10 cellular contexts compared by ENCODE assay signal in genomic region chr2:15170068-15170775, GRCh38.
DNase-seq lines count a peak whose midpoint lies in the region; ATAC-seq and TF ChIP-seq lines count a peak whose summit lies in the region.
"Had no signal": no experiment of that assay in that cellular context is flagged by ENCODE, and none has a peak within 500 bp of the region (broad histone marks: within the 10 kb centered on the region; RNA-seq: fewer than 3 reads in every experiment).

No MANE protein-coding gene starts in this region.

- H3K27ac Mint-ChIP-seq in chondrocyte (ENCODE audit: unreplicated experiment) = peak overlapping the region; percentile 93
- H3K27ac Mint-ChIP-seq: stimulated activated memory B cell treated with anti-CD40 and anti-IgM and Interleukin-4, amounts not matched to agents 10 μg/mL and 1 μg/mL and 100 μg/mL, for 72 hours had no signal

- no peaks in the 10 kb centered on the region for H3K27me3 Mint-ChIP-seq in chondrocyte (ENCODE audit: low read depth)
- H3K27me3 Mint-ChIP-seq: stimulated activated memory B cell treated with anti-CD40 and anti-IgM and Interleukin-4, amounts not matched to agents 10 μg/mL and 1 μg/mL and 100 μg/mL, for 72 hours had no signal

- H3K4me1 Mint-ChIP-seq in chondrocyte (ENCODE audit: low read depth) = peaks cover 27% of the 10 kb centered on the region
- H3K4me1 Mint-ChIP-seq: stimulated activated memory B cell treated with anti-CD40 and anti-IgM and Interleukin-4, amounts not matched to agents 10 μg/mL and 1 μg/mL and 100 μg/mL, for 72 hours had no signal

- H3K27me3 ChIP-seq in stomach smooth muscle (ENCODE audit: control insufficient read depth in 1 of 2, insufficient read depth in 2 of 2, low read length in 2 of 2) = no peaks in the 10 kb centered on the region
- no peaks in the 10 kb centered on the region for H3K27me3 ChIP-seq in WERI-Rb-1 (ENCODE audit: insufficient read depth, low read depth, severe bottlenecking)

- peak; percentile 40 for DNase-seq in HPDE6-E6E7 (ENCODE audit: extremely low spot score)
- no peak for DNase-seq in chondrocyte (ENCODE audit: low spot score)
- peak; percentile 88 for DNase-seq in islet precursor cell
- no peak for DNase-seq in NCI-H1694 (lab: John Stamatoyannopoulos, UW)
- DNase-seq in WERI-Rb-1 = no peak
- DNase-seq: NCI-H1436 treated with DMSO at 0.1 percent for 48 hours had no signal

- TF ChIP-seq CTCF in chondrocyte (IDR thresholded peaks at IDR 0.05) = no peak
- TF ChIP-seq CTCF in WERI-Rb-1 (IDR thresholded peaks at IDR 0.05; ENCODE audit: low read depth, low read length) = no peak

- H3K9ac ChIP-seq in stomach smooth muscle (ENCODE audit: low read length in 2 of 2) = no peak overlapping the region

- no peaks in the 10 kb centered on the region for H3K9me3 Mint-ChIP-seq in chondrocyte (ENCODE audit: low read depth)
- H3K9me3 Mint-ChIP-seq: stimulated activated memory B cell treated with anti-CD40 and anti-IgM and Interleukin-4, amounts not matched to agents 10 μg/mL and 1 μg/mL and 100 μg/mL, for 72 hours had no signal

- H3K4me3 Mint-ChIP-seq in chondrocyte (ENCODE audit: unreplicated experiment) = peak overlapping the region; percentile 59
- H3K4me3 Mint-ChIP-seq: stimulated activated memory B cell treated with anti-CD40 and anti-IgM and Interleukin-4, amounts not matched to agents 10 μg/mL and 1 μg/mL and 100 μg/mL, for 72 hours had no signal

- H3K9me3 ChIP-seq in stomach smooth muscle (ENCODE audit: control insufficient read depth in 2 of 2, low read length in 2 of 2) (no peaks in the 10 kb centered on the region), WERI-Rb-1 (ENCODE audit: severe bottlenecking) (no peaks in the 10 kb centered on the region)

- peak overlapping the region; percentile 9 to 15 for H3K4me3 ChIP-seq in stomach smooth muscle (ENCODE audit: low read length in 2 of 2)
- H3K4me3 ChIP-seq in WERI-Rb-1 (ENCODE audit: low read depth, low read length) = no peak overlapping the region

- peak overlapping the region; percentile 18 for H3K27ac ChIP-seq in stomach smooth muscle (ENCODE audit: low read length)
- no peak overlapping the region for H3K27ac ChIP-seq in WERI-Rb-1

- H3K36me3 ChIP-seq in stomach smooth muscle (ENCODE audit: control insufficient read depth in 2 of 2, insufficient read depth in 2 of 2, low read length in 2 of 2) (peaks cover 6 to 10% of the 10 kb centered on the region in 2 donors), WERI-Rb-1 (no peaks in the 10 kb centered on the region)

- ATAC-seq in GM18868 (IDR thresholded peaks at IDR 0.05; ENCODE audit: unreplicated experiment) (no peak), GM18870 (IDR thresholded peaks at IDR 0.05; ENCODE audit: unreplicated experiment) (no peak)
- ATAC-seq: stimulated activated memory B cell treated with anti-CD40 and anti-IgM and Interleukin-4, amounts not matched to agents 10 μg/mL and 1 μg/mL and 100 μg/mL, for 72 hours had no signal

- peaks cover 9% of the 10 kb centered on the region for H3K4me1 ChIP-seq in stomach smooth muscle (ENCODE audit: control insufficient read depth, insufficient read depth, low read length)

- H3K36me3 Mint-ChIP-seq in chondrocyte (ENCODE audit: low read depth) = peaks cover 10% of the 10 kb centered on the region

Comparison
In these comparisons a context has a peak if more than half of its experiments do, and no peak if none do; other contexts are left out.
1. DNase-seq: peak in HPDE6-E6E7 (single experiment) and islet precursor cell (single experiment); none in chondrocyte (single experiment), NCI-H1694 (single experiment) and WERI-Rb-1 (single experiment).